In genomic region chr16:9165601-9166220, GRCh38 we compare ENCODE assay signal across 23 cellular contexts.
DNase-seq lines count a peak whose midpoint lies in the region; ATAC-seq, FAIRE-seq and TF ChIP-seq lines count a peak whose summit lies in the region.
"Had no signal": no experiment of that assay in that cellular context is flagged by ENCODE, and none has a peak within 500 bp of the region (broad histone marks: within the 10 kb centered on the region; RNA-seq: fewer than 3 reads in every experiment).

No MANE protein-coding gene starts in this region.

- H2AK5ac ChIP-seq in IMR-90 (ENCODE audit: low read depth, low read length) (no peak overlapping the region), mesenchymal stem cell (ENCODE audit: low read length, severe bottlenecking) (no peak overlapping the region)

- TF ChIP-seq RAD21 in A549 (conservative IDR thresholded peaks at IDR 0.05 in 1 of 2, IDR thresholded peaks at IDR 0.05 in 1 of 2) (no peak), IMR-90 (IDR thresholded peaks at IDR 0.05; ENCODE audit: low read length) (no peak)

- H4K5ac ChIP-seq in IMR-90 (ENCODE audit: low read depth, low read length) = no peak overlapping the region

- CTCF ChIA-PET in A549 (lab: Yijun Ruan, JAX) = interaction anchor here (0.8 to 1.6 kb wide), 2 partner anchors 17 to 1344 kb away, joined by 3 read pairs; no protein-coding TSS in a partner anchor
- CTCF ChIA-PET in IMR-90 (lab: Yijun Ruan, JAX) = interaction anchor here (0.7 kb wide), 1 partner anchor 1571 kb away, joined by 3 read pairs; no protein-coding TSS in a partner anchor

- H2AFZ ChIP-seq in IMR-90 (replicated peaks; ENCODE audit: low read length, poor library complexity) (peak overlapping the region; percentile 58), mesenchymal stem cell (ENCODE audit: low read depth, low read length) (no peak overlapping the region)
- H2AFZ ChIP-seq: GM23248 had no signal

- no peak overlapping the region for H2BK20ac ChIP-seq in IMR-90 (ENCODE audit: low read depth, low read length)

- TF ChIP-seq CTCF in A549 (IDR thresholded peaks at IDR 0.05) (no peak), IMR-90 (conservative IDR thresholded peaks at IDR 0.05; ENCODE audit: low read depth, low read length) (no peak), glutamatergic neuron (IDR thresholded peaks at IDR 0.05; ENCODE audit: partially characterized antibody, unreplicated experiment) (no peak), kidney (IDR thresholded peaks at IDR 0.05; ENCODE audit: borderline replicate concordance, extremely low read depth, insufficient read depth) (no peak)

- peaks cover 7% of the 10 kb centered on the region for H3K36me3 Mint-ChIP-seq in glutamatergic neuron (ENCODE audit: unreplicated experiment)
- no peaks in the 10 kb centered on the region for H3K36me3 Mint-ChIP-seq in natural killer cell treated with Interleukin-12 subunit alpha and Interleukin-12 subunit beta and Interleukin-15 and Interleukin-18, amount 100 ng/mL, for 72 hours
- H3K36me3 Mint-ChIP-seq: CD14-positive monocyte; CD8-positive, alpha-beta memory T cell had no signal

- H3K79me1 ChIP-seq in IMR-90 (ENCODE audit: low read depth in 1 of 2, low read length in 2 of 2) (no peaks in the 10 kb centered on the region), mesenchymal stem cell (replicated peaks; ENCODE audit: low read length, poor library complexity, severe bottlenecking) (no peaks in the 10 kb centered on the region)

- H2BK5ac ChIP-seq in IMR-90 (ENCODE audit: low read depth, low read length, poor library complexity, severe bottlenecking) (no peak overlapping the region), mesenchymal stem cell (ENCODE audit: low read depth, low read length, poor library complexity, severe bottlenecking) (no peak overlapping the region)

- POLR2A ChIA-PET in A549 (lab: Yijun Ruan, JAX) (no interaction called here), IMR-90 (lab: Charles Lee; ENCODE audit: unreplicated experiment) (no interaction called here)

- no peak for TF ChIP-seq POLR2A in A549 (IDR thresholded peaks at IDR 0.05; ENCODE audit: low read length)
- no peak for TF ChIP-seq POLR2A in IMR-90 (IDR thresholded peaks at IDR 0.05; ENCODE audit: low read depth, low read length)

- no peak overlapping the region for H3K4me3 Mint-ChIP-seq in glutamatergic neuron (ENCODE audit: unreplicated experiment)
- H3K4me3 Mint-ChIP-seq in natural killer cell treated with Interleukin-12 subunit alpha and Interleukin-12 subunit beta and Interleukin-15 and Interleukin-18, amount 100 ng/mL, for 72 hours = no peak overlapping the region
- H3K4me3 Mint-ChIP-seq: CD14-positive monocyte; CD4-positive, alpha-beta T cell; CD8-positive, alpha-beta memory T cell had no signal

- H3K9me3 ChIP-seq in A549 = no peaks in the 10 kb centered on the region
- no peaks in the 10 kb centered on the region for H3K9me3 ChIP-seq in IMR-90 (ENCODE audit: control insufficient read depth, insufficient read depth, low read length)
- H3K9me3 ChIP-seq in kidney (ENCODE audit: control insufficient read depth in 1 of 2, low read length in 2 of 2) = no peaks in the 10 kb centered on the region
- no peaks in the 10 kb centered on the region for H3K9me3 ChIP-seq in mesenchymal stem cell (ENCODE audit: control insufficient read depth, low read length)
- H3K9me3 ChIP-seq: BE2C had no signal

- H3K27me3 ChIP-seq in IMR-90 (ENCODE audit: control insufficient read depth, insufficient read depth, low read length) (no peaks in the 10 kb centered on the region; the same call in 1 of the 2 replicates), mesenchymal stem cell (ENCODE audit: control insufficient read depth in 1 of 2, insufficient read depth in 1 of 2, low read length in 2 of 2) (no peaks in the 10 kb centered on the region)
- H3K27me3 ChIP-seq: BE2C; BLaER1 treated with 17β-estradiol and CSF1 and Interleukin-3, amounts not matched to agents 10 nM and 100 nM had no signal

- in situ Hi-C loops in IMR-90 (cut with MboI; ENCODE audit: low sequenced_read_pairs) (loop anchor here (10.0 to 25.0 kb wide), 2 partner anchors 1022 to 1339 kb away; partner anchors contain the start of gene GRIN2A), ACHN (cut with HindIII; ENCODE audit: low pct_ligation_motif_present, low pct_unique_long_range_greater_than_20kb, low sequenced_read_pairs) (no loop called here)

- peaks cover 16% of the 10 kb centered on the region for H3K4me1 Mint-ChIP-seq in glutamatergic neuron (ENCODE audit: low read depth, unreplicated experiment)
- H3K4me1 Mint-ChIP-seq in natural killer cell treated with Interleukin-12 subunit alpha and Interleukin-12 subunit beta and Interleukin-15 and Interleukin-18, amount 100 ng/mL, for 72 hours (ENCODE audit: low read depth in 2 of 2) = no peaks in the 10 kb centered on the region
- H3K4me1 Mint-ChIP-seq: CD14-positive monocyte; CD8-positive, alpha-beta memory T cell had no signal

- no peak overlapping the region for H3K56ac ChIP-seq in IMR-90 (ENCODE audit: extremely low read depth, insufficient read depth, low read length)

- H4K20me1 ChIP-seq in IMR-90 (ENCODE audit: insufficient read depth, low read length) = no peaks in the 10 kb centered on the region
- H4K20me1 ChIP-seq: BLaER1 treated with 17β-estradiol and CSF1 and Interleukin-3, amounts not matched to agents 10 nM and 100 nM had no signal

- dilution Hi-C loops in IMR-90 (cut with HindIII; ENCODE audit: low sequenced_read_pairs, unreplicated experiment) = no loop called here

- H3K23ac ChIP-seq in IMR-90 (ENCODE audit: low read depth, low read length) = no peak overlapping the region
- H3K23ac ChIP-seq in mesenchymal stem cell (ENCODE audit: low read length in 2 of 2) = no peak overlapping the region

- H3K4me3 ChIP-seq in A549 (no peak overlapping the region), IMR-90 (ENCODE audit: insufficient read depth, low read depth, low read length) (no peak overlapping the region), kidney (ENCODE audit: low read length in 2 of 2) (no peak overlapping the region), mesenchymal stem cell (ENCODE audit: insufficient read depth in 1 of 2, low read depth in 1 of 2, low read length in 2 of 2) (no peak overlapping the region)
- H3K4me3 ChIP-seq: BLaER1 treated with 17β-estradiol and CSF1 and Interleukin-3, amounts not matched to agents 10 nM and 100 nM; GM23248 had no signal

- H3K4ac ChIP-seq in IMR-90 (ENCODE audit: low read depth, low read length) = no peak overlapping the region
- H3K4ac ChIP-seq in mesenchymal stem cell (ENCODE audit: low read depth in 1 of 2, low read length in 2 of 2) = no peak overlapping the region

- H3K9ac ChIP-seq in IMR-90 (ENCODE audit: low read depth, low read length) = no peak overlapping the region
- H3K9ac ChIP-seq in kidney (ENCODE audit: low read length in 2 of 2) = no peak overlapping the region
- no peak overlapping the region for H3K9ac ChIP-seq in mesenchymal stem cell (ENCODE audit: low read length)
- H3K9ac ChIP-seq: BLaER1 treated with 17β-estradiol and CSF1 and Interleukin-3, amounts not matched to agents 10 nM and 100 nM; GM23248 had no signal

- H3K9me3 Mint-ChIP-seq in glutamatergic neuron (ENCODE audit: unreplicated experiment) = peaks cover 16% of the 10 kb centered on the region
- H3K9me3 Mint-ChIP-seq in natural killer cell treated with Interleukin-12 subunit alpha and Interleukin-12 subunit beta and Interleukin-15 and Interleukin-18, amount 100 ng/mL, for 72 hours = no peaks in the 10 kb centered on the region
- H3K9me3 Mint-ChIP-seq: CD14-positive monocyte; CD4-positive, alpha-beta T cell; CD8-positive, alpha-beta memory T cell had no signal

- no peak overlapping the region for H2AK9ac ChIP-seq in IMR-90 (replicated peaks; ENCODE audit: low read depth, low read length, poor library complexity)

- H3K36me3 ChIP-seq in IMR-90 (ENCODE audit: control insufficient read depth, insufficient read depth, low read length) = no peaks in the 10 kb centered on the region
- no peaks in the 10 kb centered on the region for H3K36me3 ChIP-seq in kidney (ENCODE audit: control insufficient read depth in 1 of 2, insufficient read depth in 2 of 2, low read length in 2 of 2)
- no peaks in the 10 kb centered on the region for H3K36me3 ChIP-seq in mesenchymal stem cell (ENCODE audit: control insufficient read depth in 1 of 2, insufficient read depth in 2 of 2, low read depth in 1 of 2, low read length in 2 of 2)
- H3K36me3 ChIP-seq: BE2C; BLaER1 treated with 17β-estradiol and CSF1 and Interleukin-3, amounts not matched to agents 10 nM and 100 nM had no signal

- H3K27me3 Mint-ChIP-seq in glutamatergic neuron (ENCODE audit: unreplicated experiment) = peaks cover 2% of the 10 kb centered on the region
- peaks cover 0 to 7% of the 10 kb centered on the region in 2 donors for H3K27me3 Mint-ChIP-seq in natural killer cell treated with Interleukin-12 subunit alpha and Interleukin-12 subunit beta and Interleukin-15 and Interleukin-18, amount 100 ng/mL, for 72 hours
- H3K27me3 Mint-ChIP-seq: CD4-positive, alpha-beta T cell had no signal

- H2BK15ac ChIP-seq in IMR-90 (ENCODE audit: low read depth, low read length) = no peak overlapping the region
- H2BK15ac ChIP-seq in mesenchymal stem cell (ENCODE audit: low read depth, poor library complexity, severe bottlenecking) = no peak overlapping the region

- 48% methylated on average over 15 of the region's 15 CpGs for WGBS in A549 (ENCODE audit: missing lambda C conversion rate)
- 16% methylated on average over 4 of the region's 15 CpGs; no CpG with 5 or more reads in 1 of the 2 experiments for WGBS in IMR-90 (ENCODE audit: extremely low coverage in 2 of 2, insufficient read length in 1 of 2), 2 experiments
- 86% methylated on average over 15 of the region's 15 CpGs for WGBS in mesenchymal stem cell

- H4K8ac ChIP-seq in IMR-90 (ENCODE audit: low read depth in 2 of 2, low read length in 2 of 2) = no peak overlapping the region
- no peak overlapping the region for H4K8ac ChIP-seq in mesenchymal stem cell (ENCODE audit: low read length)

- H3K4me2 ChIP-seq in A549 = no peak overlapping the region
- H3K4me2 ChIP-seq in IMR-90 (ENCODE audit: low read depth, low read length) = no peak overlapping the region
- H3K4me2 ChIP-seq in mesenchymal stem cell (ENCODE audit: low read length, poor library complexity, severe bottlenecking) = no peak overlapping the region
- H3K4me2 ChIP-seq: BLaER1 treated with 17β-estradiol and CSF1 and Interleukin-3, amounts not matched to agents 10 nM and 100 nM had no signal

- H3K27ac Mint-ChIP-seq in glutamatergic neuron (ENCODE audit: unreplicated experiment) = peak overlapping the region; percentile 93
- no peak overlapping the region for H3K27ac Mint-ChIP-seq in natural killer cell treated with Interleukin-12 subunit alpha and Interleukin-12 subunit beta and Interleukin-15 and Interleukin-18, amount 100 ng/mL, for 72 hours
- H3K27ac Mint-ChIP-seq: CD4-positive, alpha-beta T cell; CD8-positive, alpha-beta memory T cell had no signal

- H3K4me1 ChIP-seq in A549 (no peaks in the 10 kb centered on the region), IMR-90 (ENCODE audit: control insufficient read depth, insufficient read depth, low read length) (no peaks in the 10 kb centered on the region), kidney (ENCODE audit: control insufficient read depth in 1 of 2, insufficient read depth in 1 of 2, low read depth in 1 of 2, low read length in 2 of 2) (no peaks in the 10 kb centered on the region), mesenchymal stem cell (ENCODE audit: control insufficient read depth, insufficient read depth, low read depth, low read length) (no peaks in the 10 kb centered on the region)
- H3K4me1 ChIP-seq: BE2C; BLaER1 treated with 17β-estradiol and CSF1 and Interleukin-3, amounts not matched to agents 10 nM and 100 nM had no signal

- H2BK120ac ChIP-seq in IMR-90 (ENCODE audit: low read depth, low read length) (no peak overlapping the region), mesenchymal stem cell (ENCODE audit: low read depth, low read length) (no peak overlapping the region)

- no peak overlapping the region for H2BK12ac ChIP-seq in mesenchymal stem cell (ENCODE audit: low read length in 2 of 2)

- no peaks in the 10 kb centered on the region for H3K9me1 ChIP-seq in IMR-90 (ENCODE audit: insufficient read depth, low read length)

- no peak overlapping the region for H3K27ac ChIP-seq in A549
- H3K27ac ChIP-seq in IMR-90 (ENCODE audit: insufficient read depth, low read length) = no peak overlapping the region
- no peak overlapping the region for H3K27ac ChIP-seq in kidney (ENCODE audit: low read depth in 2 of 2, low read length in 2 of 2)
- no peak overlapping the region for H3K27ac ChIP-seq in mesenchymal stem cell (ENCODE audit: low read length, poor library complexity, severe bottlenecking)
- H3K27ac ChIP-seq: BLaER1 treated with 17β-estradiol and CSF1 and Interleukin-3, amounts not matched to agents 10 nM and 100 nM; GM23248 had no signal

- FAIRE-seq in A549 (lab: Jason Lieb, UNC) (no peak), kidney (lab: Jason Lieb, UNC) (no peak)
- FAIRE-seq: D721Med, GM12891, H1 had no signal

- intact Hi-C loops in IMR-90 (cut with micrococcal nuclease) = no loop called here
- intact Hi-C loops in kidney (cut with DNase I) = no loop called here

- DNase-seq in A549 (ENCODE audit: low read depth in 1 of 2, low spot score in 1 of 2) = no peak
- DNase-seq in DMS79 (lab: John Stamatoyannopoulos, UW) = peak; percentile 83
- no peak for DNase-seq in IMR-90
- peak; percentile 42 for DNase-seq in glutamatergic neuron
- DNase-seq in ACHN = no peak
- DNase-seq in kidney = no peak
- DNase-seq in natural killer cell treated with Interleukin-12 subunit alpha and Interleukin-12 subunit beta and Interleukin-15 and Interleukin-18, amount 100 ng/mL, for 72 hours (ENCODE audit: low spot score) = no peak
- no peak for DNase-seq in mesenchymal stem cell
- DNase-seq: AML-193; BE2C; CD4-positive, alpha-beta T cell; CD8-positive, alpha-beta memory T cell; DMS 273 treated with DMSO at 0.1 percent for 48 hours; DND-41; GF-D8; GM23248; H7; HCEC 1CT had no signal

- no peak for TF ChIP-seq EP300 in A549 (IDR thresholded peaks at IDR 0.05)

- H4K91ac ChIP-seq in IMR-90 (ENCODE audit: insufficient read depth, low read depth, low read length) (no peak overlapping the region), mesenchymal stem cell (ENCODE audit: low read length) (no peak overlapping the region)

- H3K18ac ChIP-seq in IMR-90 (ENCODE audit: low read depth, low read length) (no peak overlapping the region), mesenchymal stem cell (ENCODE audit: low read depth in 1 of 2, low read length in 2 of 2) (no peak overlapping the region)

- ATAC-seq in A549 = no peak; a peak in 1 of 6 replicates
- no peak for ATAC-seq in IMR-90 (ENCODE audit: low read depth)
- no peak for ATAC-seq in natural killer cell treated with Interleukin-12 subunit alpha and Interleukin-12 subunit beta and Interleukin-15 and Interleukin-18, amount 100 ng/mL, for 72 hours

- no TSS peak for BruUV-seq in IMR-90 (replicated peaks; lab: Mats Ljungman, UMichigan)

- no peak overlapping the region for H3K14ac ChIP-seq in IMR-90 (replicated peaks; ENCODE audit: low read depth, low read length)
- no peak overlapping the region for H3K14ac ChIP-seq in mesenchymal stem cell (ENCODE audit: low read length in 2 of 2)

Comparison
In these comparisons a context has a peak if more than half of its experiments do, and no peak if none do; other contexts are left out.
1. DNase-seq: peak in DMS79 (single experiment) and glutamatergic neuron (single experiment); none in A549 (0 of 2), IMR-90 (single experiment), ACHN (single experiment), kidney (single experiment), natural killer cell treated with Interleukin-12 subunit alpha and Interleukin-12 subunit beta and Interleukin-15 and Interleukin-18, amount 100 ng/mL, for 72 hours (single experiment) and mesenchymal stem cell (single experiment).